ENCODE assay signal across 25 cellular contexts in the genomic region with DNA sequence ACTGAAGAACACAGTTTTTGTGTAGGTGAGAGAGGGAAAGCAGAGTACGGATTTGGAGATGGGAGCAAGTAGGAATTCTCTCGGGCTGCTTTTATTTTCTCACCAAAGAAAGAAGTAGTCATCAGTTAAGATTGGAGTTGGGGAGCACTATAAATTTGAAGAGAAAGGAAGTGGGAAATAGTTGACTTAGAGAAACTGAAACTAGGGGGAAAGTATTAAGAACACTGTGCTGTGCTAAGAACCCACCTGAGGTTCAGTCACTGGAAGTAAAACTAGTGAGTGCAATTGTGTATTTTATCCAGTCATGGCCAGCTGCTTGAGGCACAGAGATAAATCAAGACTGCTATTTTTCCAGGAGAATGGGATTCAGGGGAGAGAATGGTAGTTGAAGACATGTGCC.
"Had no signal": no experiment of that assay in that cellular context is flagged by ENCODE, and none has a peak within 500 bp of the region (broad histone marks: within the 10 kb centered on the region; RNA-seq: fewer than 3 reads in every experiment).

No MANE protein-coding gene starts in this region.

- DNase-seq: activated CD4-positive, alpha-beta T cell treated with anti-CD3 and anti-CD28 coated beads, Interleukin-2, amount 50 U/mL, for 1 hour; activated CD4-positive, CD25-positive, alpha-beta regulatory T cell treated with anti-CD3 and anti-CD28 coated beads, Interleukin-2, amount 50 U/mL, for 72 hours; activated gamma-delta T cell treated with Interleukin-2 at 50 U/mL for 16 hours; activated naive CD4-positive, alpha-beta T cell treated with anti-CD3 and anti-CD28 coated beads, Interleukin-2, amount 50 U/mL, for 16 hours; activated T-cell treated with anti-CD3 and anti-CD28 coated beads, Interleukin-2, amount 50 U/mL, for 1 hour; central memory CD4-positive, alpha-beta T cell; dermis blood vessel endothelial cell; effector CD8-positive, alpha-beta T cell; esophagus squamous epithelium; foreskin melanocyte; kidney glomerular epithelial cell; left lung; mesendoderm; natural killer cell; occipital lobe; stimulated activated CD4-positive, alpha-beta T cell treated with anti-CD3 and anti-CD28 coated beads, Interleukin-15, amount 100 ng/mL, for 24 hours; stimulated activated CD4-positive, alpha-beta T cell treated with anti-CD3 and anti-CD28 coated beads, Interleukin-2, amount 100 ng/mL, for 24 hours; stimulated activated naive CD4-positive, alpha-beta T cell treated with Interleukin-2 at 50 U/mL for 16 hours; SW 1271; T-helper 9 cell; uterus had no signal

- H3K27ac Mint-ChIP-seq: activated T-helper 1 cell treated with anti-CD3 and anti-CD28 coated beads, Interleukin-12 subunit alpha, Interleukin-12 subunit beta, Interleukin-2, Interleukin-4 antibody, amounts not matched to agents 30 ng/mL and 10 ng/mL and 1 ng/mL, durations not matched to agents 14 hours and 24 hours and 36 hours; natural killer cell; neural progenitor cell; T-helper 1 cell treated with Interleukin-12 subunit alpha and Interleukin-12 subunit beta and Interleukin-4 antibody, amounts not matched to agents 30 μg/mL and 1 μg/mL, for 36 hours; type B pancreatic cell had no signal

- H3K4me1 Mint-ChIP-seq: natural killer cell, neural progenitor cell had no signal

- H3K27me3 Mint-ChIP-seq: type B pancreatic cell had no signal

- ATAC-seq: left lung, natural killer cell had no signal

- H3K9me3 Mint-ChIP-seq: activated T-helper 1 cell treated with anti-CD3 and anti-CD28 coated beads, Interleukin-12 subunit alpha, Interleukin-12 subunit beta, Interleukin-2, Interleukin-4 antibody, amounts not matched to agents 30 ng/mL and 10 ng/mL and 1 ng/mL, durations not matched to agents 14 hours and 24 hours and 36 hours; natural killer cell; neural progenitor cell; T-helper 1 cell treated with Interleukin-12 subunit alpha and Interleukin-12 subunit beta and Interleukin-4 antibody, amounts not matched to agents 30 μg/mL and 1 μg/mL, for 36 hours; type B pancreatic cell had no signal

- H3K4me3 Mint-ChIP-seq: activated T-helper 1 cell treated with anti-CD3 and anti-CD28 coated beads, Interleukin-12 subunit alpha, Interleukin-12 subunit beta, Interleukin-2, Interleukin-4 antibody, amounts not matched to agents 30 ng/mL and 10 ng/mL and 1 ng/mL, durations not matched to agents 14 hours and 24 hours and 36 hours; natural killer cell; neural progenitor cell; T-helper 1 cell treated with Interleukin-12 subunit alpha and Interleukin-12 subunit beta and Interleukin-4 antibody, amounts not matched to agents 30 μg/mL and 1 μg/mL, for 36 hours; type B pancreatic cell had no signal
